13 cellular contexts compared by ENCODE assay signal in genomic region chr1:94579876-94580294, GRCh38. TPM values are rescaled to one million over a fixed set of nuclear protein-coding genes. Genes with fewer than 3 reads are reported as not detected.
DNase-seq lines count a peak whose midpoint lies in the region; ATAC-seq lines count a peak whose summit lies in the region.
"Had no signal": no experiment of that assay in that cellular context is flagged by ENCODE, and none has a peak within 500 bp of the region (broad histone marks: within the 10 kb centered on the region; RNA-seq: fewer than 3 reads in every experiment).

No MANE protein-coding gene starts in this region.

- no peaks in the 10 kb centered on the region for H3K36me3 Mint-ChIP-seq in stimulated activated memory B cell treated with anti-CD40 and anti-IgM and Interleukin-4, amounts not matched to agents 10 μg/mL and 1 μg/mL and 100 μg/mL, for 72 hours
- peaks cover 0 to 3% of the 10 kb centered on the region in 2 donors for H3K36me3 Mint-ChIP-seq in CD4-positive, alpha-beta memory T cell
- no peaks in the 10 kb centered on the region for H3K36me3 Mint-ChIP-seq in activated CD4-positive, alpha-beta T cell treated with anti-CD3 and anti-CD28 coated beads for 36 hours (ENCODE audit: low read depth)
- H3K36me3 Mint-ChIP-seq: activated naive CD8-positive, alpha-beta T cell treated with anti-CD3 and anti-CD28 coated beads, Interleukin-2, amount 10 ng/mL, durations not matched to agents 7 days and 5 days had no signal

- H3K27me3 Mint-ChIP-seq in stimulated activated memory B cell treated with anti-CD40 and anti-IgM and Interleukin-4, amounts not matched to agents 10 μg/mL and 1 μg/mL and 100 μg/mL, for 72 hours = peaks cover 23% of the 10 kb centered on the region
- peaks cover 0 to 5% of the 10 kb centered on the region in 2 donors for H3K27me3 Mint-ChIP-seq in CD4-positive, alpha-beta memory T cell
- H3K27me3 Mint-ChIP-seq in activated CD4-positive, alpha-beta T cell treated with anti-CD3 and anti-CD28 coated beads for 36 hours = peaks cover 12% of the 10 kb centered on the region

- H3K9me3 Mint-ChIP-seq in stimulated activated memory B cell treated with anti-CD40 and anti-IgM and Interleukin-4, amounts not matched to agents 10 μg/mL and 1 μg/mL and 100 μg/mL, for 72 hours = peaks cover 7% of the 10 kb centered on the region
- peaks cover 0 to 32% (median 17%) of the 10 kb centered on the region in 8 donors for H3K9me3 Mint-ChIP-seq in CD4-positive, alpha-beta memory T cell
- peaks cover 6% of the 10 kb centered on the region for H3K9me3 Mint-ChIP-seq in activated CD4-positive, alpha-beta T cell treated with anti-CD3 and anti-CD28 coated beads for 36 hours (ENCODE audit: low read depth)

- no peak overlapping the region for H3K4me3 ChIP-seq in right cardiac atrium (ENCODE audit: low read length)
- H3K4me3 ChIP-seq in CD4-positive, alpha-beta memory T cell (ENCODE audit: low read length in 2 of 2) = no peak overlapping the region

- no peaks in the 10 kb centered on the region for H3K9me3 ChIP-seq in right cardiac atrium (ENCODE audit: control insufficient read depth, low read length)
- H3K9me3 ChIP-seq in CD4-positive, alpha-beta memory T cell (ENCODE audit: control insufficient read depth in 1 of 2, low read length in 2 of 2) = no peaks in the 10 kb centered on the region

- H3K27me3 ChIP-seq in right cardiac atrium (ENCODE audit: control insufficient read depth, insufficient read depth) = no peaks in the 10 kb centered on the region
- no peaks in the 10 kb centered on the region for H3K27me3 ChIP-seq in CD4-positive, alpha-beta memory T cell (ENCODE audit: insufficient read depth, low read length)

- intact Hi-C loops in right cardiac atrium (cut with DNase I) = no loop called here
- intact Hi-C loops in left ventricle myocardium superior (cut with micrococcal nuclease) = no loop called here
- intact Hi-C loops in CD4-positive, alpha-beta memory T cell (cut with micrococcal nuclease) = no loop called here
- intact Hi-C loops in activated CD4-positive, alpha-beta T cell treated with anti-CD3 and anti-CD28 coated beads for 36 hours (cut with DNase I, micrococcal nuclease) = no loop called here

- no peak for DNase-seq in right cardiac atrium
- DNase-seq in left ventricle myocardium superior = no peak
- DNase-seq in amniotic stem cell (lab: John Stamatoyannopoulos, UW) = peak; percentile 86
- DNase-seq in islet precursor cell = peak; percentile 99
- DNase-seq in NCI-H1092 (lab: John Stamatoyannopoulos, UW) = no peak
- DNase-seq in CD4-positive, alpha-beta memory T cell = no peak
- no peak for DNase-seq in activated CD4-positive, alpha-beta T cell treated with anti-CD3 and anti-CD28 coated beads for 36 hours
- DNase-seq: activated naive CD8-positive, alpha-beta T cell treated with anti-CD3 and anti-CD28 coated beads, Interleukin-2, amount 10 ng/mL, durations not matched to agents 7 days and 5 days; NCI-H1417; substantia nigra; T-helper 2 cell had no signal

- ATAC-seq in right cardiac atrium (peak; percentile 24 to 40), left ventricle myocardium superior (no peak)
- ATAC-seq in stimulated activated memory B cell treated with anti-CD40 and anti-IgM and Interleukin-4, amounts not matched to agents 10 μg/mL and 1 μg/mL and 100 μg/mL, for 72 hours = no peak
- ATAC-seq in activated CD4-positive, alpha-beta T cell treated with anti-CD3 and anti-CD28 coated beads for 36 hours = no peak

- no peak overlapping the region for H3K27ac Mint-ChIP-seq in stimulated activated memory B cell treated with anti-CD40 and anti-IgM and Interleukin-4, amounts not matched to agents 10 μg/mL and 1 μg/mL and 100 μg/mL, for 72 hours
- no peak overlapping the region for H3K27ac Mint-ChIP-seq in CD4-positive, alpha-beta memory T cell
- no peak overlapping the region for H3K27ac Mint-ChIP-seq in activated CD4-positive, alpha-beta T cell treated with anti-CD3 and anti-CD28 coated beads for 36 hours
- H3K27ac Mint-ChIP-seq: activated naive CD8-positive, alpha-beta T cell treated with anti-CD3 and anti-CD28 coated beads, Interleukin-2, amount 10 ng/mL, durations not matched to agents 7 days and 5 days had no signal

- no peaks in the 10 kb centered on the region for H3K4me1 ChIP-seq in right cardiac atrium (ENCODE audit: control insufficient read depth, insufficient read depth, low read length)
- no peaks in the 10 kb centered on the region for H3K4me1 ChIP-seq in CD4-positive, alpha-beta memory T cell (ENCODE audit: insufficient read depth, low read length)

- POLR2A ChIA-PET in CD4-positive, alpha-beta memory T cell (lab: Charles Lee; ENCODE audit: partially characterized antibody) = no interaction called here
- POLR2A ChIA-PET in activated CD4-positive, alpha-beta T cell treated with anti-CD3 and anti-CD28 coated beads for 36 hours (lab: Charles Lee) = no interaction called here

- no peak overlapping the region for H3K4me3 Mint-ChIP-seq in stimulated activated memory B cell treated with anti-CD40 and anti-IgM and Interleukin-4, amounts not matched to agents 10 μg/mL and 1 μg/mL and 100 μg/mL, for 72 hours
- H3K4me3 Mint-ChIP-seq in CD4-positive, alpha-beta memory T cell = no peak overlapping the region
- no peak overlapping the region for H3K4me3 Mint-ChIP-seq in activated CD4-positive, alpha-beta T cell treated with anti-CD3 and anti-CD28 coated beads for 36 hours
- H3K4me3 Mint-ChIP-seq: activated naive CD8-positive, alpha-beta T cell treated with anti-CD3 and anti-CD28 coated beads, Interleukin-2, amount 10 ng/mL, durations not matched to agents 7 days and 5 days had no signal

- 50% methylated on average over 2 of the region's 2 CpGs for WGBS in right cardiac atrium

- H3K27ac ChIP-seq in right cardiac atrium (ENCODE audit: low read length) = no peak overlapping the region
- no peak overlapping the region for H3K27ac ChIP-seq in CD4-positive, alpha-beta memory T cell (ENCODE audit: low read depth, low read length)
- H3K27ac ChIP-seq: 22Rv1 had no signal

- no peaks in the 10 kb centered on the region for H3K4me1 Mint-ChIP-seq in stimulated activated memory B cell treated with anti-CD40 and anti-IgM and Interleukin-4, amounts not matched to agents 10 μg/mL and 1 μg/mL and 100 μg/mL, for 72 hours
- no peaks in the 10 kb centered on the region for H3K4me1 Mint-ChIP-seq in CD4-positive, alpha-beta memory T cell
- no peaks in the 10 kb centered on the region for H3K4me1 Mint-ChIP-seq in activated CD4-positive, alpha-beta T cell treated with anti-CD3 and anti-CD28 coated beads for 36 hours
- H3K4me1 Mint-ChIP-seq: activated naive CD8-positive, alpha-beta T cell treated with anti-CD3 and anti-CD28 coated beads, Interleukin-2, amount 10 ng/mL, durations not matched to agents 7 days and 5 days had no signal

- H3K36me3 ChIP-seq in CD4-positive, alpha-beta memory T cell (ENCODE audit: insufficient read depth, low read length) = no peaks in the 10 kb centered on the region

- CTCF ChIA-PET in CD4-positive, alpha-beta memory T cell (lab: Charles Lee; ENCODE audit: partially characterized antibody) = no interaction called here
- CTCF ChIA-PET in activated CD4-positive, alpha-beta T cell treated with anti-CD3 and anti-CD28 coated beads for 36 hours (lab: Charles Lee) = no interaction called here

RNA-seq across cellular contexts. Expression of gene F3, which starts 38.3 kb away (rescaled TPM):
- total RNA-seq in right cardiac atrium (10 to 100 TPM; 18.8 to 26.4 (median 20.0) TPM), left ventricle myocardium superior (50.2 TPM)
- polyA plus RNA-seq in right cardiac atrium = 16.7 TPM
- total RNA-seq in CD4-positive, alpha-beta memory T cell = under 1 TPM; 0.22 to 0.44 TPM
- not detected for polyA plus RNA-seq in CD4-positive, alpha-beta memory T cell
- total RNA-seq in activated CD4-positive, alpha-beta T cell treated with anti-CD3 and anti-CD28 coated beads for 36 hours = under 1 TPM in 1 of 2 experiments, not detected in 1; 0.07 TPM

Comparison
In these comparisons a context has a peak if more than half of its experiments do, and no peak if none do; other contexts are left out.
1. ATAC-seq: peak in right cardiac atrium (2 of 2); none in left ventricle myocardium superior (single experiment), stimulated activated memory B cell treated with anti-CD40 and anti-IgM and Interleukin-4, amounts not matched to agents 10 μg/mL and 1 μg/mL and 100 μg/mL, for 72 hours (single experiment) and activated CD4-positive, alpha-beta T cell treated with anti-CD3 and anti-CD28 coated beads for 36 hours (single experiment).
2. DNase-seq: peak in amniotic stem cell (single experiment) and islet precursor cell (single experiment); none in right cardiac atrium (0 of 3), left ventricle myocardium superior (single experiment), NCI-H1092 (single experiment), CD4-positive, alpha-beta memory T cell (0 of 5) and activated CD4-positive, alpha-beta T cell treated with anti-CD3 and anti-CD28 coated beads for 36 hours (single experiment).
3. RNA of gene F3, which starts 38.3 kb away (total RNA-seq): 50.2 TPM in left ventricle myocardium superior (single experiment) and 18.8 to 26.4 TPM in right cardiac atrium; 0.22 to 0.44 TPM in CD4-positive, alpha-beta memory T cell and 0.07 TPM in activated CD4-positive, alpha-beta T cell treated with anti-CD3 and anti-CD28 coated beads for 36 hours; every median in the first group is over 10 times any median in the second.